In genomic region chr2:197450935-197451358, GRCh38 we compare ENCODE assay signal across 7 cellular contexts. TPM values are rescaled to one million over a fixed set of nuclear protein-coding genes. Genes with fewer than 3 reads are reported as not detected.
A peak's percentile ranks its signal among the peaks of the same experiment; 100 is the strongest.
DNase-seq lines count a peak whose midpoint lies in the region; ATAC-seq and TF ChIP-seq lines count a peak whose summit lies in the region.
"Not testable (repeated sequence)": the region's sequence is repeated elsewhere in the genome, so short reads cannot be mapped to it uniquely, and the experiment has no call there.

No MANE protein-coding gene starts in this region.

- not testable (repeated sequence) for H3K36me3 ChIP-seq in HCT116 (ENCODE audit: control insufficient read depth in 1 of 2, insufficient read depth in 2 of 2, low read length in 2 of 2); OCI-LY3 (replicated peaks; ENCODE audit: low read depth, low read length); mammary epithelial cell (ENCODE audit: insufficient read depth, low read length); osteoblast (ENCODE audit: insufficient read depth, low read length)

- BruUV-seq in HCT116 (replicated peaks; lab: Mats Ljungman, UMichigan); mammary epithelial cell (replicated peaks; lab: Mats Ljungman, UMichigan): not testable (repeated sequence)

- 83% methylated on average over 6 of the region's 6 CpGs for WGBS in mammary epithelial cell (ENCODE audit: low coverage, missing lambda C conversion rate)

- H3K27ac Mint-ChIP-seq in CD4-positive, alpha-beta T cell: peak overlapping the region; percentile 66

- H3K4me1 Mint-ChIP-seq in CD4-positive, alpha-beta T cell (ENCODE audit: low read depth): peaks cover 34% of the 10 kb centered on the region

- peaks cover 26% of the 10 kb centered on the region for H3K79me2 ChIP-seq in HCT116 (ENCODE audit: insufficient read depth, low read length)
- peaks cover 23% of the 10 kb centered on the region for H3K79me2 ChIP-seq in OCI-LY3 (ENCODE audit: low read length)
- H3K79me2 ChIP-seq in mammary epithelial cell (ENCODE audit: insufficient read depth, low read length): peaks cover 21% of the 10 kb centered on the region
- H3K79me2 ChIP-seq in osteoblast (ENCODE audit: insufficient read depth, low read length): peaks cover 21% of the 10 kb centered on the region

- H3K27me3 Mint-ChIP-seq in CD4-positive, alpha-beta T cell: not testable (repeated sequence)

- CTCF ChIA-PET in CD4-positive, alpha-beta T cell (lab: Charles Lee); HCT116 (lab: Charles Lee); mammary epithelial cell (lab: Charles Lee; ENCODE audit: low non-redundant PET): not testable (repeated sequence)

- not testable (repeated sequence) for TF ChIP-seq RAD21 in HCT116 (IDR thresholded peaks at IDR 0.05; ENCODE audit: low read depth)

- RAD21 ChIA-PET in HCT116 (lab: Charles Lee; ENCODE audit: low non-redundant PET in 1 of 2, low total read pairs in 2 of 2, uncharacterized antibody in 2 of 2, unreplicated experiment in 2 of 2): not testable (repeated sequence)

- H3K9me3 ChIP-seq in CD4-positive, alpha-beta T cell (ENCODE audit: control insufficient read depth, low read length); HCT116 (ENCODE audit: control insufficient read depth in 1 of 2, insufficient read depth in 1 of 2, low read depth in 1 of 2, low read length in 2 of 2); OCI-LY3 (ENCODE audit: insufficient read depth, low read length); mammary epithelial cell (replicated peaks; ENCODE audit: insufficient read depth, low read length); osteoblast (ENCODE audit: low read depth, low read length): not testable (repeated sequence)

- H3K9me2 ChIP-seq in HCT116 (ENCODE audit: insufficient read depth): not testable (repeated sequence)

- not testable (repeated sequence) for H3K4me3 ChIP-seq in HCT116 (replicated peaks in 1 of 2; ENCODE audit: low read depth in 1 of 2, low read length in 2 of 2); NB4 (ENCODE audit: low read depth, low read length); OCI-LY3 (ENCODE audit: low read length); mammary epithelial cell (replicated peaks in 1 of 3; ENCODE audit: insufficient read depth in 1 of 3, low read depth in 2 of 3, low read length in 3 of 3); osteoblast (ENCODE audit: insufficient read depth, low read length)

- H3K4me1 ChIP-seq in HCT116 (ENCODE audit: control insufficient read depth in 1 of 2, insufficient read depth in 2 of 2, low read length in 2 of 2) (peaks cover 4 to 13% of the 10 kb centered on the region in 2 experiments; a peak in 2 of 4 replicates), OCI-LY3 (ENCODE audit: low read length) (peaks cover 13% of the 10 kb centered on the region), mammary epithelial cell (ENCODE audit: insufficient read depth, low read length) (peaks cover 13% of the 10 kb centered on the region), osteoblast (ENCODE audit: insufficient read depth, low read length) (peaks cover 13% of the 10 kb centered on the region)

- H3K27me3 ChIP-seq in CD4-positive, alpha-beta T cell (ENCODE audit: control insufficient read depth, insufficient read depth, low read length); HCT116 (ENCODE audit: insufficient read depth, low read length); OCI-LY3 (ENCODE audit: low read depth, low read length); mammary epithelial cell (ENCODE audit: insufficient read depth, low read length); osteoblast (ENCODE audit: insufficient read depth, low read length): not testable (repeated sequence)

- in situ Hi-C loops in mammary epithelial cell (cut with MboI; ENCODE audit: low sequenced_read_pairs in 2 of 2): not testable (repeated sequence)

- not testable (repeated sequence) for TF ChIP-seq POLR2A in HCT116 (IDR thresholded peaks at IDR 0.05; ENCODE audit: borderline replicate concordance, extremely low read depth, insufficient read depth, insufficient read length)
- TF ChIP-seq POLR2A in NB4 (IDR thresholded peaks at IDR 0.05; ENCODE audit: extremely low read depth, insufficient read length): peak; percentile 39

- H3K27ac ChIP-seq in CD4-positive, alpha-beta T cell (ENCODE audit: low read depth, low read length); HCT116 (ENCODE audit: low read depth, low read length); OCI-LY3 (ENCODE audit: low read length); mammary epithelial cell (ENCODE audit: insufficient read depth, low read depth, low read length); osteoblast (ENCODE audit: low read depth, low read length): not testable (repeated sequence)

- peaks cover 14% of the 10 kb centered on the region for H3K36me3 Mint-ChIP-seq in CD4-positive, alpha-beta T cell (ENCODE audit: low read depth)

- not testable (repeated sequence) for H4K20me1 ChIP-seq in HCT116 (ENCODE audit: insufficient read depth); OCI-LY3 (ENCODE audit: insufficient read depth, low read length); mammary epithelial cell (ENCODE audit: insufficient read depth, low read length)
- peaks cover 17% of the 10 kb centered on the region for H4K20me1 ChIP-seq in osteoblast (ENCODE audit: insufficient read depth, low read length)

- peak overlapping the region; percentile 70 for H3K4me3 Mint-ChIP-seq in CD4-positive, alpha-beta T cell

- not testable (repeated sequence) for H3K4me2 ChIP-seq in HCT116 (ENCODE audit: low read length); OCI-LY3 (ENCODE audit: low read length); mammary epithelial cell (ENCODE audit: insufficient read depth, low read depth, low read length); osteoblast (ENCODE audit: insufficient read depth, low read length)

- TF ChIP-seq CTCF in CD4-positive, alpha-beta T cell (IDR thresholded peaks at IDR 0.05); HCT116 (IDR thresholded peaks at IDR 0.05 in 2 of 3, conservative IDR thresholded peaks at IDR 0.05 in 1 of 3; ENCODE audit: borderline replicate concordance in 1 of 3, insufficient read depth in 1 of 3, low read depth in 2 of 3, low read length in 2 of 3); NB4 (IDR thresholded peaks at IDR 0.05; ENCODE audit: low read depth, low read length); OCI-LY3 (IDR thresholded peaks at IDR 0.05; ENCODE audit: low read depth, low read length); mammary epithelial cell (conservative IDR thresholded peaks at IDR 0.05 in 1 of 2, IDR thresholded peaks at IDR 0.05 in 1 of 2; ENCODE audit: extremely low read depth in 1 of 2, insufficient read depth in 1 of 2, low read depth in 1 of 2, low read length in 2 of 2); osteoblast (IDR thresholded peaks at IDR 0.05; ENCODE audit: extremely low read depth, low read depth, low read length): not testable (repeated sequence)

- intact Hi-C loops in CD4-positive, alpha-beta T cell (cut with DNase I, micrococcal nuclease): loop anchor here in 1 of 2 experiments (1.0 kb wide), 1 partner anchor 15 kb away; no protein-coding TSS in a partner anchor
- intact Hi-C loops in HCT116 (cut with micrococcal nuclease); mammary epithelial cell (cut with micrococcal nuclease): not testable (repeated sequence)

- not testable (repeated sequence) for H2AFZ ChIP-seq in HCT116 (ENCODE audit: low read depth, low read length, poor library complexity, severe bottlenecking)
- H2AFZ ChIP-seq in OCI-LY3 (ENCODE audit: low read depth, low read length) (peak overlapping the region; percentile 3; the same call in 1 of the 2 replicates), mammary epithelial cell (ENCODE audit: low read depth, low read length) (peak overlapping the region; percentile 44), osteoblast (ENCODE audit: low read length) (peak overlapping the region; percentile 29)

- dilution Hi-C loops in mammary epithelial cell (cut with HindIII; ENCODE audit: low sequenced_read_pairs): not testable (repeated sequence)

- not testable (repeated sequence) for DNase-seq in CD4-positive, alpha-beta T cell; HCT116 (ENCODE audit: low read depth, low spot score); mammary epithelial cell; osteoblast (ENCODE audit: insufficient read length, low spot score, missing footprints)
- DNase-seq in NB4 (ENCODE audit: low read depth): peak; percentile 48
- peak; percentile 21 for DNase-seq in activated CD4-positive, alpha-beta T cell treated with anti-CD3 and anti-CD28 coated beads for 48 hours

- H3K9ac ChIP-seq in HCT116 (ENCODE audit: low read length); OCI-LY3 (ENCODE audit: low read length); mammary epithelial cell (ENCODE audit: insufficient read depth, low read length): not testable (repeated sequence)

- POLR2A ChIA-PET in CD4-positive, alpha-beta T cell (lab: Charles Lee): interaction anchor here (4.7 to 6.3 kb wide), 2 partner anchors 17 to 49 kb away, joined by 111 to 260 read pairs; partner anchors contain the start of genes HSPD1, HSPE1 and SF3B1
- POLR2A ChIA-PET in HCT116 (lab: Charles Lee): not testable (repeated sequence)

- ATAC-seq in CD4-positive, alpha-beta T cell (ENCODE audit: poor library complexity); HCT116: not testable (repeated sequence)

- H3K9me3 Mint-ChIP-seq in CD4-positive, alpha-beta T cell: not testable (repeated sequence)

RNA-seq across cellular contexts. Expression of gene COQ10B, which starts 2.4 kb away (rescaled TPM):
- total RNA-seq in CD4-positive, alpha-beta T cell: 10 to 100 TPM; 53.4 to 55.3 TPM
- total RNA-seq in HCT116 (2021; ENCODE audit: unreplicated experiment) (20.4 TPM), mammary epithelial cell (10 to 100 TPM; 23.9 to 40.0 TPM), osteoblast (43.9 and 48.1 TPM in 2 replicates)
- polyA plus RNA-seq in HCT116 (2012): 8.8 and 10.2 TPM in 2 replicates
- polyA plus RNA-seq in mammary epithelial cell: 2.7 TPM
- 34.8 TPM for polyA minus RNA-seq in mammary epithelial cell

RNA-seq across cellular contexts. Expression of gene SF3B1, which starts 16.1 kb away (rescaled TPM):
- 100 to 1,000 TPM; 498 to 529 TPM for total RNA-seq in CD4-positive, alpha-beta T cell
- total RNA-seq in HCT116 (2021; ENCODE audit: unreplicated experiment): 282 TPM
- polyA plus RNA-seq in HCT116 (2012): 194 and 213 TPM in 2 replicates
- 100 to 1,000 TPM; 132 to 153 TPM for total RNA-seq in mammary epithelial cell
- polyA plus RNA-seq in mammary epithelial cell: 178 TPM
- polyA minus RNA-seq in mammary epithelial cell: 173 TPM
- 241 and 253 TPM in 2 replicates for total RNA-seq in osteoblast

RNA-seq across cellular contexts. Expression of gene HSPD1, which starts 48.7 kb away (rescaled TPM):
- 100 to 1,000 TPM; 154 to 157 TPM for total RNA-seq in CD4-positive, alpha-beta T cell
- total RNA-seq in HCT116 (2021; ENCODE audit: unreplicated experiment) (995 TPM), mammary epithelial cell (100 to 1,000 TPM; 143 to 350 TPM), osteoblast (117 and 121 TPM in 2 replicates)
- polyA plus RNA-seq in HCT116 (2012): 359 and 527 TPM in 2 replicates
- 214 TPM for polyA plus RNA-seq in mammary epithelial cell
- 549 TPM for polyA minus RNA-seq in mammary epithelial cell

RNA-seq across cellular contexts. Expression of gene HSPE1, which starts 49.2 kb away (rescaled TPM):
- 10 to 100 TPM; 50.8 to 56.2 TPM for total RNA-seq in CD4-positive, alpha-beta T cell
- total RNA-seq in HCT116 (2021; ENCODE audit: unreplicated experiment) (291 TPM), mammary epithelial cell (100 to 1,000 TPM in 1 of 2 donors, 10 to 100 TPM in 1; 30.2 to 118 TPM), osteoblast (23.5 and 30.6 TPM in 2 replicates)
- 173 and 265 TPM in 2 replicates for polyA plus RNA-seq in HCT116 (2012)
- 168 TPM for polyA plus RNA-seq in mammary epithelial cell
- polyA minus RNA-seq in mammary epithelial cell: 3.2 TPM
